In the genomic region with DNA sequence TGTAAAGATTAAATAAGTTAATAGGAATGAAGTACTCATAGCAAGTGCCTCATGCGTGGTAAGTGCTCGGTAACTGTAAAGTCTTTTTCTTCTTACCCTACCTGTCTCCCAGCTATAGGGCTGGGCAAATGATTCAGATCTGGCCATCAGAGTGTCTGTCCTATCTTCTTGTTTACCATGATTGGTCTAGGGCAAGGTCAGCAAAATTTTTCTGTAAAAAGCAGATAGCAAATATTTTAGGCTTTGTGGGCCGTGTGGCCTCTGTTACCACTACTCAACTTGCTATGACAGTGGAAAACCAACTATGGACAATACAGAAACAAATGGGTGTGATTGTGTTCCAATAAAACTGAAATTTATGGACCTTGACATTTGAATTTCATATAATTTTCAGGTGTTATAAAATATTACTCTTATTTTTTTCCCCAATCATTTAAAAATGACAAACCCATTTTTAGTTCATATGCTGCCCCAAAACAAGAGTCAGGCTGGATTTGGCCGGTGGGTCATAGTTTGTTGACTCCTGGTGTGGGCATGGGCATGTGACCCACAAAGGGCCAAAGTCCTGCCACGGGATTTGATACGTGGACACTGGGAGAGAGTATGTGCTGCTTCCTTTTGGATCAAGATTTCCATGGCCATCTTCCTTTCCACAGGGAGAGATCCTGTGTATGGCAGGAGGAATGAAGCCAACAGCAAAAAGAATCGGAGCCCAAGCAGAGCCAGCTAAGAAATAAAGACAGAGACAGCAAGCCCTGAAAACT, we compare ENCODE assay signal across 18 cellular contexts. TPM values are rescaled to one million over a fixed set of nuclear protein-coding genes. Genes with fewer than 3 reads are reported as not detected.
"Had no signal": no experiment of that assay in that cellular context is flagged by ENCODE, and none has a peak within 500 bp of the region (broad histone marks: within the 10 kb centered on the region; RNA-seq: fewer than 3 reads in every experiment).

No MANE protein-coding gene starts in this region.

- H3K79me2 ChIP-seq: hepatocyte had no signal

- H3K9me3 ChIP-seq: colonic mucosa, esophagus squamous epithelium, ovary, sigmoid colon, tibial nerve, upper lobe of right lung, vagina had no signal

- H3K27me3 ChIP-seq: colonic mucosa, esophagus squamous epithelium, hepatocyte, ovary, sigmoid colon, tibial nerve, upper lobe of right lung, vagina had no signal

- H3K4me2 ChIP-seq: hepatocyte had no signal

- DNase-seq: colonic mucosa; dermis blood vessel endothelial cell; esophagus squamous epithelium; foreskin fibroblast; kidney; left cardiac atrium; left ventricle myocardium superior; naive thymus-derived CD8-positive, alpha-beta T cell; nucleus accumbens; ovary; sigmoid colon; stimulated activated CD4-positive, alpha-beta T cell treated with anti-CD3 and anti-CD28 coated beads, Interleukin-12 subunit alpha, Interleukin-12 subunit beta, amount 100 ng/mL, for 4 hours; stimulated activated naive CD4-positive, alpha-beta T cell; upper lobe of right lung had no signal

- H3K4me1 ChIP-seq: colonic mucosa, vagina had no signal

- H3K27ac Mint-ChIP-seq: naive thymus-derived CD8-positive, alpha-beta T cell had no signal

- H3K9me3 Mint-ChIP-seq: naive thymus-derived CD8-positive, alpha-beta T cell had no signal

- H3K4me3 ChIP-seq: colonic mucosa, esophagus squamous epithelium, hepatocyte, ovary, sigmoid colon, skin epidermis, tibial nerve, upper lobe of right lung, vagina had no signal

- ATAC-seq: left ventricle myocardium superior; naive thymus-derived CD8-positive, alpha-beta T cell had no signal

- H2AFZ ChIP-seq: hepatocyte had no signal

- H3K4me1 Mint-ChIP-seq: naive thymus-derived CD8-positive, alpha-beta T cell had no signal

- H3K4me3 Mint-ChIP-seq: naive thymus-derived CD8-positive, alpha-beta T cell had no signal

- H3K36me3 Mint-ChIP-seq: naive thymus-derived CD8-positive, alpha-beta T cell had no signal

- H3K27ac ChIP-seq: colonic mucosa, hepatocyte, ovary, sigmoid colon, upper lobe of right lung, vagina had no signal

- H3K36me3 ChIP-seq: colonic mucosa, esophagus squamous epithelium, ovary, sigmoid colon, tibial nerve, upper lobe of right lung, vagina had no signal

RNA-seq across cellular contexts. Expression of a gene that starts 26.8 kb away (rescaled TPM):
- total RNA-seq: naive thymus-derived CD8-positive, alpha-beta T cell had no signal
